ENCODE assay signal across 8 cellular contexts in the genomic region with DNA sequence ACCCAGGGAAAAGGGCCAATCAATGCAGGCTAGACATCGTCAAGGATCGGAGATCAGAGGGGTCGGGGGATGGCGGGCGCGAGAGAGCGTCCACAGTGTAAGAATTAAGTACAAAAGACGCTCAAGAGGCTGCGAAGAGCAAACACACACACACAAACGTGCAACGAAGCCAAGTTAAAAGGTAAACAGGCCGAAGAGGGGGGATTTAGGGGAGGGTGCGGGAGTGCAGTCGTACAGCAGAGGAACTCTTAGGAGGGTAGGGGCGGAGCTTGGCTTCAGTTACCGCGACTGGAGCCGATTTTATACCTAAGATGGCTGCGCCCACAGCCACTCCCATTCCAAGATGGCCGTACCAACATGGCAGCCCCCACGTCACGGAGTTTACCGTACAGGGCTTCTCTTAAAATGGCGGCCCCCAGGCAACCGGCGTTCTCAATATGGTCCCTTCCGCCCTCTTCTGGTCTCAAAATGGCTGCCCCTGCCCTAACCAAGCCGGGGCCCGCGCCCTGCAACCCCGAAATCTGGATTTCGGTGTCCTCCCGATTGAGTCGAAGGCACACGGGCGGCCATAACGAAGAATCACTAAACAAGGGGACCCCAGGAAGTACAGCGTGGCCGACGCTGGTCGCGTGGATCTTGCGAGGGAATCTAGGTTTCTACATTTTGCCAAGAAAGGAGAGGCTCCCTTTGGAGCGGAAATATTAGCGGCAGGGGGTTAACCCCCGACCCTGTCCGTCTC. TPM values are rescaled to one million over a fixed set of nuclear protein-coding genes. Genes with fewer than 3 reads are reported as not detected.
DNase-seq lines count a peak whose midpoint lies in the region; ATAC-seq, FAIRE-seq and TF ChIP-seq lines count a peak whose summit lies in the region.

No MANE protein-coding gene starts in this region.

- H3K36me3 ChIP-seq in HEK293 (ENCODE audit: control insufficient read depth in 2 of 2, insufficient read depth in 1 of 2, low read length in 2 of 2) (peaks cover 0 to 94% of the 10 kb centered on the region in 2 experiments; a peak in 1 of 3 replicates), prostate gland (peaks cover 0 to 8% of the 10 kb centered on the region in 2 donors)

- no peak for TF ChIP-seq CTCF in HEK293 (tag by site-specific recombination; IDR thresholded peaks at IDR 0.05)
- peak in 3 of 4 experiments; percentile 21 to 30 (median 23) for TF ChIP-seq CTCF in prostate gland (IDR thresholded peaks at IDR 0.05)

- H3K4me1 ChIP-seq in HEK293 (ENCODE audit: control insufficient read depth, insufficient read depth, low read length): peaks cover 3% of the 10 kb centered on the region; the same call in 1 of the 2 replicates
- H3K4me1 ChIP-seq in prostate gland (replicated peaks): peaks cover 14% of the 10 kb centered on the region

- POLR2A ChIA-PET in HEK293 (lab: Yijun Ruan, JAX): interaction anchor here (0.8 to 3.4 kb wide), 10 partner anchors 9 to 132 kb away, joined by 3 to 11 read pairs (median 4); a partner anchor contains a TSS

- no peaks in the 10 kb centered on the region for H3K27me3 ChIP-seq in prostate gland (replicated peaks; ENCODE audit: insufficient read depth)

- DNase-seq in NCI-H1105 treated with DMSO at 0.1 percent for 48 hours (lab: John Stamatoyannopoulos, UW): peak; percentile 99
- peak; percentile 93 to 98 (median 96) for DNase-seq in T-helper 1 cell
- DNase-seq in amygdala (lab: John Stamatoyannopoulos, UW): peak in 55 of 56 donors; percentile 67 to 99 (median 94)
- DNase-seq in left ventricle myocardium superior: peak; percentile 98
- peak; percentile 97 for DNase-seq in prostate gland (ENCODE audit: low spot score)
- peak; percentile 99 for DNase-seq in ureter (ENCODE audit: low spot score)

- WGBS in prostate gland: 2% methylated on average over 47 of the region's 47 CpGs

- H3K4me3 ChIP-seq in HEK293 (ENCODE audit: low read depth, low read length): no peak overlapping the region
- peak overlapping the region; percentile 35 to 50 for H3K4me3 ChIP-seq in prostate gland

- CTCF ChIA-PET in HEK293 (lab: Yijun Ruan, JAX): interaction anchor here (1.1 kb wide), 2 partner anchors 15 to 78 kb away, joined by 3 read pairs; a partner anchor contains a TSS

- ATAC-seq in left ventricle myocardium superior: peak; percentile 81

- intact Hi-C loops in left ventricle myocardium superior (cut with micrococcal nuclease): no loop called here
- intact Hi-C loops in prostate gland (cut with DNase I): loop anchor here (5.0 kb wide), 1 partner anchor 107 kb away; a partner anchor contains a TSS

- peak; percentile 96 for FAIRE-seq in G401.6 (lab: Jason Lieb, UNC)

- H3K27ac ChIP-seq in HEK293 (ENCODE audit: extremely low read depth, low read depth, low read length) (0 out of 2 replicates have a peak overlapping the region, but pooled peaks have one; percentile 18), prostate gland (peak overlapping the region; percentile 94 to 96)

- H3K9me3 ChIP-seq in HEK293 (ENCODE audit: control insufficient read depth, insufficient read depth, low read depth, low read length) (no peaks in the 10 kb centered on the region), prostate gland (no peaks in the 10 kb centered on the region)

- TF ChIP-seq POLR2A in prostate gland (IDR thresholded peaks at IDR 0.05): peak; percentile 73

TF ChIP-seq in HEK293, 187 proteins besides CTCF, POLR2A, EP300 and RAD21 (continues in another document):
- TF ChIP-seq OVOL3 (tag by site-specific recombination; IDR thresholded peaks at IDR 0.05): no peak
- no peak for TF ChIP-seq ZNF157 (tag by site-specific recombination; IDR thresholded peaks at IDR 0.05)
- TF ChIP-seq ZNF169 (tag by site-specific recombination; IDR thresholded peaks at IDR 0.05): no peak
- no peak for TF ChIP-seq ZNF664 (tag by site-specific recombination; IDR thresholded peaks at IDR 0.05)
- no peak for TF ChIP-seq WT1 (tag by site-specific recombination; IDR thresholded peaks at IDR 0.05)
- TF ChIP-seq ZNF175 (tag by site-specific recombination; IDR thresholded peaks at IDR 0.05): no peak
- TF ChIP-seq ZNF335 (tag by site-specific recombination; conservative IDR thresholded peaks at IDR 0.05): peak; percentile 41; the same call in 1 of the 2 replicates
- no peak for TF ChIP-seq ZNF133 (tag by site-specific recombination; IDR thresholded peaks at IDR 0.05)
- no peak for TF ChIP-seq ZNF350 (tag by site-specific recombination; IDR thresholded peaks at IDR 0.05)
- TF ChIP-seq ZEB2 (tag by site-specific recombination; IDR thresholded peaks at IDR 0.05): peak; percentile 75; the same call in 1 of the 2 replicates
- no peak for TF ChIP-seq ZNF221 (tag by site-specific recombination; IDR thresholded peaks at IDR 0.05; ENCODE audit: borderline replicate concordance)
- TF ChIP-seq ZNF211 (tag by site-specific recombination; IDR thresholded peaks at IDR 0.05; ENCODE audit: low read depth): no peak
- TF ChIP-seq, protein P1, sequence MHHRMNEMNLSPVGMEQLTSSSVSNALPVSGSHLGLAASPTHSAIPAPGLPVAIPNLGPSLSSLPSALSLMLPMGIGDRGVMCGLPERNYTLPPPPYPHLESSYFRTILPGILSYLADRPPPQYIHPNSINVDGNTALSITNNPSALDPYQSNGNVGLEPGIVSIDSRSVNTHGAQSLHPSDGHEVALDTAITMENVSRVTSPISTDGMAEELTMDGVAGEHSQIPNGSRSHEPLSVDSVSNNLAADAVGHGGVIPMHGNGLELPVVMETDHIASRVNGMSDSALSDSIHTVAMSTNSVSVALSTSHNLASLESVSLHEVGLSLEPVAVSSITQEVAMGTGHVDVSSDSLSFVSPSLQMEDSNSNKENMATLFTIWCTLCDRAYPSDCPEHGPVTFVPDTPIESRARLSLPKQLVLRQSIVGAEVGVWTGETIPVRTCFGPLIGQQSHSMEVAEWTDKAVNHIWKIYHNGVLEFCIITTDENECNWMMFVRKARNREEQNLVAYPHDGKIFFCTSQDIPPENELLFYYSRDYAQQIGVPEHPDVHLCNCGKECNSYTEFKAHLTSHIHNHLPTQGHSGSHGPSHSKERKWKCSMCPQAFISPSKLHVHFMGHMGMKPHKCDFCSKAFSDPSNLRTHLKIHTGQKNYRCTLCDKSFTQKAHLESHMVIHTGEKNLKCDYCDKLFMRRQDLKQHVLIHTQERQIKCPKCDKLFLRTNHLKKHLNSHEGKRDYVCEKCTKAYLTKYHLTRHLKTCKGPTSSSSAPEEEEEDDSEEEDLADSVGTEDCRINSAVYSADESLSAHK (tag by site-specific recombination; IDR thresholded peaks at IDR 0.05): no peak
- no peak for TF ChIP-seq ZNF155 (tag by site-specific recombination; IDR thresholded peaks at IDR 0.05)
- no peak for TF ChIP-seq ZNF2 (tag by site-specific recombination; IDR thresholded peaks at IDR 0.05)
- no peak for TF ChIP-seq GFI1B (tag by site-specific recombination; IDR thresholded peaks at IDR 0.05)
- no peak for TF ChIP-seq ZNF48 (tag by site-specific recombination; IDR thresholded peaks at IDR 0.05)
- TF ChIP-seq ZNF404 (tag by site-specific recombination; IDR thresholded peaks at IDR 0.05): no peak
- TF ChIP-seq ZNF530 (tag by site-specific recombination; IDR thresholded peaks at IDR 0.05; ENCODE audit: low read depth): no peak
- TF ChIP-seq ZNF292 (tag by site-specific recombination; IDR thresholded peaks at IDR 0.05; ENCODE audit: borderline replicate concordance, low read depth): no peak
- TF ChIP-seq OSR2 (tag by site-specific recombination; IDR thresholded peaks at IDR 0.05): no peak
- TF ChIP-seq, protein P2, sequence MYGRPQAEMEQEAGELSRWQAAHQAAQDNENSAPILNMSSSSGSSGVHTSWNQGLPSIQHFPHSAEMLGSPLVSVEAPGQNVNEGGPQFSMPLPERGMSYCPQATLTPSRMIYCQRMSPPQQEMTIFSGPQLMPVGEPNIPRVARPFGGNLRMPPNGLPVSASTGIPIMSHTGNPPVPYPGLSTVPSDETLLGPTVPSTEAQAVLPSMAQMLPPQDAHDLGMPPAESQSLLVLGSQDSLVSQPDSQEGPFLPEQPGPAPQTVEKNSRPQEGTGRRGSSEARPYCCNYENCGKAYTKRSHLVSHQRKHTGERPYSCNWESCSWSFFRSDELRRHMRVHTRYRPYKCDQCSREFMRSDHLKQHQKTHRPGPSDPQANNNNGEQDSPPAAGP (tag by site-specific recombination; IDR thresholded peaks at IDR 0.05): no peak
- no peak for TF ChIP-seq RBAK (tag by site-specific recombination; IDR thresholded peaks at IDR 0.05)
- peak; percentile 62; the same call in 1 of the 2 replicates for TF ChIP-seq ZBTB17 (tag by site-specific recombination; IDR thresholded peaks at IDR 0.05)
- no peak for TF ChIP-seq ZNF202 (tag by site-specific recombination; IDR thresholded peaks at IDR 0.05; ENCODE audit: borderline replicate concordance)
- TF ChIP-seq, protein P3, sequence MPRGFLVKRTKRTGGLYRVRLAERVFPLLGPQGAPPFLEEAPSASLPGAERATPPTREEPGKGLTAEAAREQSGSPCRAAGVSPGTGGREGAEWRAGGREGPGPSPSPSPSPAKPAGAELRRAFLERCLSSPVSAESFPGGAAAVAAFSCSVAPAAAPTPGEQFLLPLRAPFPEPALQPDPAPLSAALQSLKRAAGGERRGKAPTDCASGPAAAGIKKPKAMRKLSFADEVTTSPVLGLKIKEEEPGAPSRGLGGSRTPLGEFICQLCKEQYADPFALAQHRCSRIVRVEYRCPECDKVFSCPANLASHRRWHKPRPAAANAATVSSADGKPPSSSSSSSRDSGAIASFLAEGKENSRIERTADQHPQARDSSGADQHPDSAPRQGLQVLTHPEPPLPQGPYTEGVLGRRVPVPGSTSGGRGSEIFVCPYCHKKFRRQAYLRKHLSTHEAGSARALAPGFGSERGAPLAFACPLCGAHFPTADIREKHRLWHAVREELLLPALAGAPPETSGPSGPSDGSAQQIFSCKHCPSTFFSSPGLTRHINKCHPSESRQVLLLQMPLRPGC (tag by site-specific recombination; IDR thresholded peaks at IDR 0.05): no peak

RNA-seq across cellular contexts. Expression of a gene that starts 2.0 kb away (rescaled TPM):
- total RNA-seq in left ventricle myocardium superior (not detected), prostate gland (not detected), ureter (not detected)

RNA-seq across cellular contexts. Expression of a gene that starts 2.2 kb away (rescaled TPM):
- total RNA-seq in left ventricle myocardium superior (15.2 TPM), prostate gland (100 to 1,000 TPM; 148 to 187 TPM), ureter (55.9 TPM)

RNA-seq across cellular contexts. Expression of a gene that starts 17.8 kb away (rescaled TPM):
- total RNA-seq in left ventricle myocardium superior (35.8 TPM), prostate gland (10 to 100 TPM; 26.6 to 33.5 TPM), ureter (50.4 TPM)

RNA-seq across cellular contexts. Expression of a gene that starts 18.9 kb away (rescaled TPM):
- total RNA-seq in left ventricle myocardium superior: 15.1 TPM
- 10 to 100 TPM; 25.1 to 25.5 TPM for total RNA-seq in prostate gland
- 36.7 TPM for total RNA-seq in ureter

RNA-seq across cellular contexts. Expression of a gene that starts 20.1 kb away (rescaled TPM):
- total RNA-seq in left ventricle myocardium superior (3.4 TPM), prostate gland (1 to 10 TPM; 2.8 to 8.0 TPM), ureter (5.0 TPM)
